9 cellular contexts compared by ENCODE assay signal in the genomic region with DNA sequence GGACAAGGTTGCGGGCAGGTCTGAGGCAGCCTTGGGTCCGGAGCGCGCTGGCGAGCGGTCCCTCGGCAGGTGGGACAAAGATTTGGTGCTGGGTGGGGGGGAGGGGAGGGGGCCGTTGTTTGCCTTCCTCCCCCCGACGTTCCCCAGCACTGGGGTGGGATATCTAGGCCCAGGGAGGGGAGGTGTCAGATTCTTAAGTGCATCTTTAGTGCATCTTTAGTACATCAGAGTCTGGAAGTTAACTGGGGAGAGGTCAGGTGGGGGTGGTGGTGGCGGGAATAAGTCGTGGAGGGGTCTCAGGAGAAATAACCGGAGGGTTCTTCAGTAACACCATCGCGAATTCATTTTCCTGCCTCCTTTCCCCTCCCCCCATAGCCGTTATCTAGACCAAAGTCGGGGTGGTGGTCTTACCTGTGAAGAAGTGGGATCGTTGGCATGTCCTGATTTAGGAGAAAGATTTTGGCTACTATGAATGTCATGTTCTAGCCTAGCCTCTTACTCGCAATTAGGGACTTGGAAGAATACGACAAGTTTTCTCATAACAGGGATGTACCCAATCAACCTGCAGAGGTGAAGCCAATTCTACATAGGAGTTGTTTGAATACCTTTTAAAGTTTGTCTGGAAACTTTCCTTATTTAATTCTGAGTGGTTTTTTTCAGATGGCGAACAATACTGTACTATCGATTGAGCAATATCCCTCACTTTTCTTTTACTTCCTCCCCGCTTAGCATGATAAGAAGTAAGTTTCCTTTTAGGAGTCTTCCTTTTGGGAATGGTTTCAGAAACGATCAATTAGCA. TPM values are rescaled to one million over a fixed set of nuclear protein-coding genes. Genes with fewer than 3 reads are reported as not detected.
A peak's percentile ranks its signal among the peaks of the same experiment; 100 is the strongest.
DNase-seq lines count a peak whose midpoint lies in the region; ATAC-seq, FAIRE-seq and TF ChIP-seq lines count a peak whose summit lies in the region.
"Had no signal": no experiment of that assay in that cellular context is flagged by ENCODE, and none has a peak within 500 bp of the region (broad histone marks: within the 10 kb centered on the region; RNA-seq: fewer than 3 reads in every experiment).

No MANE protein-coding gene starts in this region.

- no peak for DNase-seq in T-helper 2 cell treated with Interferon-gamma antibody and Interleukin-4, amounts not matched to agents 5 μg/mL and 100 μg/mL, for 36 hours (ENCODE audit: low spot score)
- DNase-seq in T-helper 2 cell (no peak), NT2/D1 (ENCODE audit: low read depth, low spot score) (no peak), neural crest cell (ENCODE audit: low read depth, low spot score) (no peak), HTR-8/SVneo (ENCODE audit: insufficient read length, low spot score) (no peak)
- DNase-seq in effector memory CD8-positive, alpha-beta T cell: no peak
- no peak for DNase-seq in effector CD8-positive, alpha-beta T cell (lab: John Stamatoyannopoulos, UW)

- no peaks in the 10 kb centered on the region for H3K4me1 ChIP-seq in NT2/D1 (ENCODE audit: insufficient read depth, insufficient read length)

- peak overlapping the region; percentile 62 for H3K27ac Mint-ChIP-seq in T-helper 2 cell treated with Interferon-gamma antibody and Interleukin-4, amounts not matched to agents 5 μg/mL and 100 μg/mL, for 36 hours
- H3K27ac Mint-ChIP-seq in effector memory CD8-positive, alpha-beta T cell: peak overlapping the region; percentile 72 to 89
- peak overlapping the region; percentile 75 for H3K27ac Mint-ChIP-seq in neural crest cell (ENCODE audit: unreplicated experiment)

- peaks cover 4% of the 10 kb centered on the region for H3K9me3 Mint-ChIP-seq in T-helper 2 cell treated with Interferon-gamma antibody and Interleukin-4, amounts not matched to agents 5 μg/mL and 100 μg/mL, for 36 hours
- H3K9me3 Mint-ChIP-seq in effector memory CD8-positive, alpha-beta T cell: no peaks in the 10 kb centered on the region
- peaks cover 4% of the 10 kb centered on the region for H3K9me3 Mint-ChIP-seq in neural crest cell

- peaks cover 17% of the 10 kb centered on the region for H3K36me3 ChIP-seq in NT2/D1 (ENCODE audit: insufficient read depth, insufficient read length, low read length)

- peaks cover 8% of the 10 kb centered on the region for H3K36me3 Mint-ChIP-seq in T-helper 2 cell treated with Interferon-gamma antibody and Interleukin-4, amounts not matched to agents 5 μg/mL and 100 μg/mL, for 36 hours (ENCODE audit: low read depth)
- peaks cover 9% of the 10 kb centered on the region for H3K36me3 Mint-ChIP-seq in effector memory CD8-positive, alpha-beta T cell (ENCODE audit: insufficient read depth)
- peaks cover 14% of the 10 kb centered on the region for H3K36me3 Mint-ChIP-seq in neural crest cell (ENCODE audit: low read depth)

- peak overlapping the region; percentile 82 for H3K9ac ChIP-seq in NT2/D1 (ENCODE audit: insufficient read length, low read depth)

- peaks cover 23% of the 10 kb centered on the region for H3K4me1 Mint-ChIP-seq in T-helper 2 cell treated with Interferon-gamma antibody and Interleukin-4, amounts not matched to agents 5 μg/mL and 100 μg/mL, for 36 hours (ENCODE audit: low read depth)
- H3K4me1 Mint-ChIP-seq in effector memory CD8-positive, alpha-beta T cell (ENCODE audit: low read depth in 2 of 2): peaks cover 19 to 38% of the 10 kb centered on the region in 2 donors
- H3K4me1 Mint-ChIP-seq in neural crest cell: peaks cover 39% of the 10 kb centered on the region

- FAIRE-seq in HTR-8/SVneo (lab: Jason Lieb, UNC): no peak
- FAIRE-seq: endometrium had no signal

- ATAC-seq in effector memory CD8-positive, alpha-beta T cell (replicated peaks): no peak
- ATAC-seq in GM19467 (IDR thresholded peaks at IDR 0.05; ENCODE audit: unreplicated experiment): no peak

- H3K4me3 Mint-ChIP-seq in T-helper 2 cell treated with Interferon-gamma antibody and Interleukin-4, amounts not matched to agents 5 μg/mL and 100 μg/mL, for 36 hours: peak overlapping the region; percentile 85
- H3K4me3 Mint-ChIP-seq in effector memory CD8-positive, alpha-beta T cell: peak overlapping the region; percentile 82 to 83
- peak overlapping the region; percentile 94 for H3K4me3 Mint-ChIP-seq in neural crest cell

- no peaks in the 10 kb centered on the region for H3K27me3 Mint-ChIP-seq in T-helper 2 cell treated with Interferon-gamma antibody and Interleukin-4, amounts not matched to agents 5 μg/mL and 100 μg/mL, for 36 hours (ENCODE audit: low read depth)
- H3K27me3 Mint-ChIP-seq in effector memory CD8-positive, alpha-beta T cell: peaks cover 9 to 12% of the 10 kb centered on the region in 2 donors
- no peaks in the 10 kb centered on the region for H3K27me3 Mint-ChIP-seq in neural crest cell (ENCODE audit: low read depth)

- no peak for TF ChIP-seq CTCF in neural crest cell (conservative IDR thresholded peaks at IDR 0.05)

- H3K4me3 ChIP-seq in NT2/D1 (ENCODE audit: insufficient read length, low read depth): peak overlapping the region; percentile 59

- H3K27me3 ChIP-seq in NT2/D1 (ENCODE audit: insufficient read depth, insufficient read length): no peaks in the 10 kb centered on the region

- peaks cover 11% of the 10 kb centered on the region for H3K9me3 ChIP-seq in NT2/D1 (ENCODE audit: insufficient read depth, low read length)

RNA-seq across cellular contexts. Expression of a gene that starts 0.9 kb away (rescaled TPM):
- total RNA-seq in neural crest cell: 92.6 and 95.5 TPM in 2 replicates
